17 cellular contexts compared by ENCODE assay signal in genomic region chr14:78314484-78314883, GRCh38.
DNase-seq lines count a peak whose midpoint lies in the region; ATAC-seq, FAIRE-seq and TF ChIP-seq lines count a peak whose summit lies in the region.
"Had no signal": no experiment of that assay in that cellular context is flagged by ENCODE, and none has a peak within 500 bp of the region (broad histone marks: within the 10 kb centered on the region; RNA-seq: fewer than 3 reads in every experiment).

No MANE protein-coding gene starts in this region.

- no peak for TF ChIP-seq POLR2A in K562 (conservative IDR thresholded peaks at IDR 0.05)

- peaks cover 96% of the 10 kb centered on the region for H3K4me1 Mint-ChIP-seq in nephron progenitor cell
- H3K4me1 Mint-ChIP-seq: CD4-positive, alpha-beta memory T cell had no signal

- H3K9me3 ChIP-seq in K562 (replicated peaks; ENCODE audit: control insufficient read depth, insufficient read depth, low read depth, low read length) (no peaks in the 10 kb centered on the region), right atrium auricular region (no peaks in the 10 kb centered on the region)

- DNase-seq in NCI-H82 (lab: John Stamatoyannopoulos, UW) (peak; percentile 40), K562 (ENCODE audit: extremely low read depth in 1 of 4, low spot score in 3 of 4) (peak in 1 of 4 experiments; percentile 21), nephron progenitor cell (no peak), T-helper 1 cell (no peak), globus pallidus (ENCODE audit: low spot score) (no peak), right atrium auricular region (ENCODE audit: low spot score) (no peak)
- DNase-seq: C1 segment of cervical spinal cord; CD4-positive, alpha-beta memory T cell; COR-L47; DMS153; DND-41; GM23248; H9 had no signal

- no peak for TF ChIP-seq EP300 in K562 (IDR thresholded peaks at IDR 0.05; ENCODE audit: low read length)

- no peak overlapping the region for H2AFZ ChIP-seq in K562 (ENCODE audit: low read depth, low read length)
- H2AFZ ChIP-seq: GM23248 had no signal

- peak; percentile 60 for ATAC-seq in K562
- ATAC-seq: HCT116 had no signal

- no peaks in the 10 kb centered on the region for H3K36me3 ChIP-seq in K562 (ENCODE audit: control insufficient read depth, insufficient read depth, low read length)
- H3K36me3 ChIP-seq in right atrium auricular region: no peaks in the 10 kb centered on the region

- WGBS in K562 (ENCODE audit: insufficient coverage, low coverage, missing lambda C conversion rate): 20% methylated on average over 3 of the region's 4 CpGs

- peak; percentile 11 for FAIRE-seq in K562 (lab: Jason Lieb, UNC)
- FAIRE-seq: G401.6, GM12892, GM19239 had no signal

- H3K79me2 ChIP-seq in K562 (ENCODE audit: control insufficient read depth, insufficient read depth, low read length): no peaks in the 10 kb centered on the region

- intact Hi-C loops in K562 (cut with micrococcal nuclease): no loop called here

- TF ChIP-seq RAD21 in K562 (CRISPR knock-in tag; conservative IDR thresholded peaks at IDR 0.05 in 1 of 2, IDR thresholded peaks at IDR 0.05 in 1 of 2): no peak

- TF ChIP-seq CTCF in K562 (IDR thresholded peaks at IDR 0.05 in 2 of 3, conservative IDR thresholded peaks at IDR 0.05 in 1 of 3; ENCODE audit: insufficient read depth in 2 of 3, low read depth in 1 of 3, low read length in 3 of 3) (no peak), nephron progenitor cell (IDR thresholded peaks at IDR 0.05) (no peak), right atrium auricular region (IDR thresholded peaks at IDR 0.05) (no peak)

- H3K4me1 ChIP-seq in K562 (replicated peaks in 1 of 2; ENCODE audit: control insufficient read depth in 2 of 2, insufficient read depth in 2 of 2, low read length in 2 of 2): peaks cover 0 to 9% of the 10 kb centered on the region in 2 experiments; a peak in 3 of 5 replicates
- H3K4me1 ChIP-seq in right atrium auricular region: no peaks in the 10 kb centered on the region

- H3K4me3 ChIP-seq in K562: no peak overlapping the region
- H3K4me3 ChIP-seq in right atrium auricular region: no peak overlapping the region
- H3K4me3 ChIP-seq: GM23248 had no signal

- H3K27ac ChIP-seq in K562 (ENCODE audit: extremely low read depth, low read depth, low read length): no peak overlapping the region
- no peak overlapping the region for H3K27ac ChIP-seq in right atrium auricular region
- H3K27ac ChIP-seq: GM23248 had no signal

- no peaks in the 10 kb centered on the region for H3K9me3 Mint-ChIP-seq in nephron progenitor cell
- H3K9me3 Mint-ChIP-seq: H9 had no signal

- no peak overlapping the region for H3K9ac ChIP-seq in K562 (ENCODE audit: insufficient read depth in 1 of 2, low read depth in 2 of 2, low read length in 2 of 2)
- H3K9ac ChIP-seq: GM23248 had no signal

- no TSS peak for BruUV-seq in K562 (replicated peaks; lab: Mats Ljungman, UMichigan)

- in situ Hi-C loops in K562 (cut with MboI): no loop called here

- H3K36me3 Mint-ChIP-seq in nephron progenitor cell (ENCODE audit: low read depth): no peaks in the 10 kb centered on the region
- H3K36me3 Mint-ChIP-seq: CD4-positive, alpha-beta memory T cell had no signal

- H4K20me1 ChIP-seq in K562 (replicated peaks; ENCODE audit: control insufficient read depth, insufficient read depth, low read length): no peaks in the 10 kb centered on the region

- H3K27ac Mint-ChIP-seq in nephron progenitor cell: peak overlapping the region; percentile 67
- H3K27ac Mint-ChIP-seq: CD4-positive, alpha-beta memory T cell had no signal

- H3K9me1 ChIP-seq in K562 (ENCODE audit: control insufficient read depth, insufficient read depth, low read length): no peaks in the 10 kb centered on the region

- no peaks in the 10 kb centered on the region for H3K27me3 Mint-ChIP-seq in nephron progenitor cell (ENCODE audit: low read depth, poor library complexity)

- H3K4me2 ChIP-seq in K562 (ENCODE audit: insufficient read depth, low read length): no peak overlapping the region

- peak overlapping the region; percentile 57 for H3K4me3 Mint-ChIP-seq in nephron progenitor cell
- H3K4me3 Mint-ChIP-seq: CD4-positive, alpha-beta memory T cell; H9 had no signal

- CTCF ChIA-PET in K562 (lab: Yijun Ruan, JAX; ENCODE audit: low intra/inter-chr PET ratio): no interaction called here

- H3K27me3 ChIP-seq in K562 (ENCODE audit: control insufficient read depth in 2 of 2, insufficient read depth in 2 of 2, low read length in 2 of 2): no peaks in the 10 kb centered on the region
- H3K27me3 ChIP-seq in right atrium auricular region: no peaks in the 10 kb centered on the region

- POLR2A ChIA-PET in K562 (lab: Yijun Ruan, JAX): no interaction called here

TF ChIP-seq in K562, 482 proteins besides CTCF, POLR2A, EP300 and RAD21:
- TF ChIP-seq, protein P1, sequence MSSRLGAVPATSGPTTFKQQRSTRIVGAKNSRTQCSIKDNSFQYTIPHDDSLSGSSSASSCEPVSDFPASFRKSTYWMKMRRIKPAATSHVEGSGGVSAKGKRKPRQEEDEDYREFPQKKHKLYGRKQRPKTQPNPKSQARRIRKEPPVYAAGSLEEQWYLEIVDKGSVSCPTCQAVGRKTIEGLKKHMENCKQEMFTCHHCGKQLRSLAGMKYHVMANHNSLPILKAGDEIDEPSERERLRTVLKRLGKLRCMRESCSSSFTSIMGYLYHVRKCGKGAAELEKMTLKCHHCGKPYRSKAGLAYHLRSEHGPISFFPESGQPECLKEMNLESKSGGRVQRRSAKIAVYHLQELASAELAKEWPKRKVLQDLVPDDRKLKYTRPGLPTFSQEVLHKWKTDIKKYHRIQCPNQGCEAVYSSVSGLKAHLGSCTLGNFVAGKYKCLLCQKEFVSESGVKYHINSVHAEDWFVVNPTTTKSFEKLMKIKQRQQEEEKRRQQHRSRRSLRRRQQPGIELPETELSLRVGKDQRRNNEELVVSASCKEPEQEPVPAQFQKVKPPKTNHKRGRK (tag; IDR thresholded peaks at IDR 0.05): peak; percentile 59; the same call in 1 of the 2 replicates
- no peak for TF ChIP-seq EGR1 (conservative IDR thresholded peaks at IDR 0.05)
